ENCODE assay signal across 21 cellular contexts in the genomic region with DNA sequence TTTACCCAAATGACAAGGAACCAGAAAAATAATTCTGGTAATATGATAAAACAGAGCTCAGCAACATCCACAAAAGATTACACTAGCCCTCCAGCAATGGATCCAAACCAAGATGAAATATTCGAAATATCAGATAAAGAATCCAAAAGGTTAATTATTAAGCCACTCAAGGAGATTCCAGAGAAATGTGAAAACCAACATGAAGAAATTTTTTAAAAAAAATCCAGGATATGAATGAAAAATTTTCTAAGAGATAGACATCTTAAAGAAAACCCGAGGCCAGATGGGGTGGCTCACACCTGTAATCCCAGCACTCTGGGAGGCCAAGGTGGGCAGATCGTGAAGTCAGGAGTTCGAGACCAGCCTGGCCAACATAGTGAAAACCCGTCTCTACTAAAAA.
DNase-seq lines count a peak whose midpoint lies in the region; ATAC-seq, FAIRE-seq and TF ChIP-seq lines count a peak whose summit lies in the region.
"Had no signal": no experiment of that assay in that cellular context is flagged by ENCODE, and none has a peak within 500 bp of the region (broad histone marks: within the 10 kb centered on the region; RNA-seq: fewer than 3 reads in every experiment).

No MANE protein-coding gene starts in this region.

- H3K36me3 ChIP-seq in trophoblast cell (ENCODE audit: control insufficient read depth in 1 of 2, insufficient read depth in 2 of 2, low read length in 2 of 2): peaks cover 0 to 2% of the 10 kb centered on the region in 2 experiments
- H3K36me3 ChIP-seq: BE2C had no signal

- no peak overlapping the region for H2BK12ac ChIP-seq in trophoblast cell (ENCODE audit: low read length)

- H3K4me3 ChIP-seq in trophoblast cell (ENCODE audit: low read depth, low read length): no peak overlapping the region
- H3K4me3 ChIP-seq: BLaER1, GM12878 had no signal

- FAIRE-seq in A204.1 (lab: Jason Lieb, UNC): peak; percentile 54
- FAIRE-seq: D721Med, G401.6, GM12878, GM12892, GM18507 had no signal

- no peak overlapping the region for H4K8ac ChIP-seq in trophoblast cell (ENCODE audit: low read depth, low read length)

- H2AK5ac ChIP-seq in trophoblast cell (ENCODE audit: low read length): no peak overlapping the region

- H3K79me2 ChIP-seq in trophoblast cell (ENCODE audit: control insufficient read depth, insufficient read depth, low read length, poor library complexity): peaks cover 2% of the 10 kb centered on the region

- in situ Hi-C loops in ACHN (cut with HindIII; ENCODE audit: low pct_ligation_motif_present, low pct_unique_long_range_greater_than_20kb, low sequenced_read_pairs): no loop called here

- no peaks in the 10 kb centered on the region for H3K27me3 ChIP-seq in trophoblast cell (ENCODE audit: insufficient read depth, low read length)
- H3K27me3 ChIP-seq: BE2C, BLaER1 had no signal

- no peak for TF ChIP-seq CTCF in VCaP (conservative IDR thresholded peaks at IDR 0.05)

- DNase-seq in ACHN (peak; percentile 47), trophoblast cell (peak; percentile 51 to 93), NCI-H1436 (lab: John Stamatoyannopoulos, UW) (no peak), sciatic nerve (ENCODE audit: low spot score) (no peak), HT-29 (ENCODE audit: low spot score) (no peak)
- no peak for DNase-seq in activated CD8-positive, alpha-beta memory T cell treated with anti-CD3 and anti-CD28 coated beads, Interleukin-2, amount 50 U/mL, for 48 hours
- DNase-seq: BE2C; C1 segment of cervical spinal cord; CD4-positive, alpha-beta memory T cell; CD4-positive, CD25-positive, alpha-beta regulatory T cell; CD8-positive, alpha-beta memory T cell; COR-L47; DMS79 treated with DMSO at 0.1 percent for 48 hours had no signal

- no peak for ATAC-seq in sciatic nerve
- ATAC-seq: GM12878 had no signal

- H3K4ac ChIP-seq in trophoblast cell (ENCODE audit: low read depth, low read length): no peak overlapping the region

- no peak overlapping the region for H3K9ac ChIP-seq in trophoblast cell (ENCODE audit: low read length)
- H3K9ac ChIP-seq: BLaER1 had no signal

- H2BK120ac ChIP-seq in trophoblast cell (ENCODE audit: insufficient read depth, low read length, poor library complexity): no peak overlapping the region

- no peak overlapping the region for H4K91ac ChIP-seq in trophoblast cell (ENCODE audit: low read depth, low read length)

- H2AFZ ChIP-seq in trophoblast cell (ENCODE audit: insufficient read depth, low read length, poor library complexity): no peak overlapping the region

- no peaks in the 10 kb centered on the region for H3K9me3 ChIP-seq in trophoblast cell (ENCODE audit: insufficient read depth, low read depth, low read length)
- H3K9me3 ChIP-seq: BE2C had no signal

- no CpG with 5 or more reads among the region's 5 CpGs for WGBS in trophoblast cell (ENCODE audit: extremely low coverage, insufficient coverage, insufficient read length)

- H3K4me1 ChIP-seq in trophoblast cell (ENCODE audit: control insufficient read depth in 1 of 2, insufficient read depth in 2 of 2, low read length in 2 of 2): peaks cover 9 to 25% of the 10 kb centered on the region in 2 experiments
- H3K4me1 ChIP-seq: BE2C had no signal

- intact Hi-C loops in sciatic nerve (cut with DNase I): no loop called here

- H3K23ac ChIP-seq in trophoblast cell (ENCODE audit: low read length): no peak overlapping the region

- peaks cover 3% of the 10 kb centered on the region for H3K79me1 ChIP-seq in trophoblast cell (ENCODE audit: low read length)

- H3K27ac ChIP-seq in VCaP (peak overlapping the region; percentile 82), trophoblast cell (ENCODE audit: low read depth, low read length) (peak overlapping the region; percentile 34)
- H3K27ac ChIP-seq: BLaER1 had no signal

- H4K12ac ChIP-seq in trophoblast cell (ENCODE audit: low read depth, low read length): no peak overlapping the region

- H2BK5ac ChIP-seq in trophoblast cell (ENCODE audit: low read depth, low read length, poor library complexity): no peak overlapping the region

- no peak overlapping the region for H3K14ac ChIP-seq in trophoblast cell (ENCODE audit: low read length)

- H3K4me2 ChIP-seq in trophoblast cell (ENCODE audit: low read length): no peak overlapping the region

- no peak overlapping the region for H3K18ac ChIP-seq in trophoblast cell (ENCODE audit: low read length)

Comparison
In these comparisons a context has a peak if more than half of its experiments do, and no peak if none do; other contexts are left out.
1. DNase-seq: peak in ACHN (single experiment) and trophoblast cell (2 of 2); none in NCI-H1436 (single experiment), sciatic nerve (single experiment), HT-29 (single experiment) and activated CD8-positive, alpha-beta memory T cell treated with anti-CD3 and anti-CD28 coated beads, Interleukin-2, amount 50 U/mL, for 48 hours (single experiment).